Comparison of ENCODE assay signal across 13 cellular contexts in genomic region chr9:133276001-133276884, GRCh38. TPM values are rescaled to one million over a fixed set of nuclear protein-coding genes. Genes with fewer than 3 reads are reported as not detected.
DNase-seq lines count a peak whose midpoint lies in the region; ATAC-seq and TF ChIP-seq lines count a peak whose summit lies in the region.
"Had no signal": no experiment of that assay in that cellular context is flagged by ENCODE, and none has a peak within 500 bp of the region (broad histone marks: within the 10 kb centered on the region; RNA-seq: fewer than 3 reads in every experiment).

No MANE protein-coding gene starts in this region.

- no peak overlapping the region for H3K27ac ChIP-seq in esophagus muscularis mucosa (replicated peaks in 1 of 4)

- H3K27me3 Mint-ChIP-seq in activated naive CD4-positive, alpha-beta T cell treated with anti-CD3 and anti-CD28 coated beads, Interleukin-2, amount 50 U/mL, for 24 hours: peaks cover 31% of the 10 kb centered on the region
- H3K27me3 Mint-ChIP-seq in neural crest cell (ENCODE audit: low read depth) (peaks cover 81% of the 10 kb centered on the region), type B pancreatic cell (peaks cover 64% of the 10 kb centered on the region)
- H3K27me3 Mint-ChIP-seq in natural killer cell treated with Interleukin-12 subunit alpha and Interleukin-12 subunit beta and Interleukin-15 and Interleukin-18, amount 100 ng/mL, for 72 hours: peaks cover 25 to 37% of the 10 kb centered on the region in 2 donors

- no peak for DNase-seq in activated naive CD4-positive, alpha-beta T cell treated with anti-CD3 and anti-CD28 coated beads, Interleukin-2, amount 50 U/mL, for 72 hours (ENCODE audit: low spot score in 2 of 2)
- peak; percentile 19 for DNase-seq in esophagus muscularis mucosa (ENCODE audit: extremely low spot score)
- no peak for DNase-seq in neural crest cell (ENCODE audit: low read depth, low spot score)
- DNase-seq in type B pancreatic cell (ENCODE audit: extremely low spot score, unreplicated experiment): peak; percentile 34
- no peak for DNase-seq in GM20000 (ENCODE audit: low spot score)
- DNase-seq in natural killer cell treated with Interleukin-12 subunit alpha and Interleukin-12 subunit beta and Interleukin-15 and Interleukin-18, amount 100 ng/mL, for 72 hours (ENCODE audit: low spot score): no peak
- DNase-seq in stimulated activated CD8-positive, alpha-beta memory T cell treated with anti-CD3 and anti-CD28 coated beads, Interleukin-4, amount 100 ng/mL, for 48 hours: no peak
- DNase-seq: activated effector memory CD4-positive, alpha-beta T cell treated with Interleukin-2 at 50 U/mL for 16 hours; foreskin fibroblast; NCI-H1048; NCI-H526; SIG-M5 had no signal

- peak overlapping the region; percentile 51 to 59 (median 53) for H3K4me3 ChIP-seq in esophagus muscularis mucosa

- H3K4me3 Mint-ChIP-seq in activated naive CD4-positive, alpha-beta T cell treated with anti-CD3 and anti-CD28 coated beads, Interleukin-2, amount 50 U/mL, for 24 hours: peak overlapping the region; percentile 26
- H3K4me3 Mint-ChIP-seq in neural crest cell (peak overlapping the region; percentile 44), type B pancreatic cell (peak overlapping the region; percentile 82)
- H3K4me3 Mint-ChIP-seq in natural killer cell treated with Interleukin-12 subunit alpha and Interleukin-12 subunit beta and Interleukin-15 and Interleukin-18, amount 100 ng/mL, for 72 hours: no peak overlapping the region

- no peaks in the 10 kb centered on the region for H3K9me3 ChIP-seq in esophagus muscularis mucosa

- H3K9me3 Mint-ChIP-seq in activated naive CD4-positive, alpha-beta T cell treated with anti-CD3 and anti-CD28 coated beads, Interleukin-2, amount 50 U/mL, for 24 hours: no peaks in the 10 kb centered on the region
- H3K9me3 Mint-ChIP-seq in activated naive CD4-positive, alpha-beta T cell treated with anti-CD3 and anti-CD28 coated beads, Interleukin-2, amount 50 U/mL, for 72 hours: no peaks in the 10 kb centered on the region
- H3K9me3 Mint-ChIP-seq in neural crest cell: peaks cover 2% of the 10 kb centered on the region
- no peaks in the 10 kb centered on the region for H3K9me3 Mint-ChIP-seq in type B pancreatic cell
- H3K9me3 Mint-ChIP-seq in natural killer cell treated with Interleukin-12 subunit alpha and Interleukin-12 subunit beta and Interleukin-15 and Interleukin-18, amount 100 ng/mL, for 72 hours: no peaks in the 10 kb centered on the region

- no peaks in the 10 kb centered on the region for H3K36me3 Mint-ChIP-seq in activated naive CD4-positive, alpha-beta T cell treated with anti-CD3 and anti-CD28 coated beads, Interleukin-2, amount 50 U/mL, for 24 hours
- peaks cover 5% of the 10 kb centered on the region in 2 donors for H3K36me3 Mint-ChIP-seq in activated naive CD4-positive, alpha-beta T cell treated with anti-CD3 and anti-CD28 coated beads, Interleukin-2, amount 50 U/mL, for 72 hours
- no peaks in the 10 kb centered on the region for H3K36me3 Mint-ChIP-seq in neural crest cell (ENCODE audit: low read depth)
- no peaks in the 10 kb centered on the region for H3K36me3 Mint-ChIP-seq in type B pancreatic cell
- H3K36me3 Mint-ChIP-seq in natural killer cell treated with Interleukin-12 subunit alpha and Interleukin-12 subunit beta and Interleukin-15 and Interleukin-18, amount 100 ng/mL, for 72 hours: no peaks in the 10 kb centered on the region

- TF ChIP-seq POLR2A in esophagus muscularis mucosa (IDR thresholded peaks at IDR 0.05; ENCODE audit: low read depth): no peak

- no peak overlapping the region for H3K27ac Mint-ChIP-seq in activated naive CD4-positive, alpha-beta T cell treated with anti-CD3 and anti-CD28 coated beads, Interleukin-2, amount 50 U/mL, for 24 hours
- no peak overlapping the region for H3K27ac Mint-ChIP-seq in activated naive CD4-positive, alpha-beta T cell treated with anti-CD3 and anti-CD28 coated beads, Interleukin-2, amount 50 U/mL, for 72 hours
- H3K27ac Mint-ChIP-seq in neural crest cell (ENCODE audit: unreplicated experiment): no peak overlapping the region
- H3K27ac Mint-ChIP-seq in type B pancreatic cell: no peak overlapping the region
- H3K27ac Mint-ChIP-seq in natural killer cell treated with Interleukin-12 subunit alpha and Interleukin-12 subunit beta and Interleukin-15 and Interleukin-18, amount 100 ng/mL, for 72 hours: no peak overlapping the region

- ATAC-seq in activated naive CD4-positive, alpha-beta T cell treated with anti-CD3 and anti-CD28 coated beads, Interleukin-2, amount 50 U/mL, for 72 hours: no peak
- ATAC-seq in natural killer cell treated with Interleukin-12 subunit alpha and Interleukin-12 subunit beta and Interleukin-15 and Interleukin-18, amount 100 ng/mL, for 72 hours: no peak

- WGBS in esophagus muscularis mucosa: 72% methylated on average over 18 of the region's 33 CpGs

- TF ChIP-seq EP300 in esophagus muscularis mucosa (IDR thresholded peaks at IDR 0.05): no peak

- peaks cover 0 to 13% (median 12%) of the 10 kb centered on the region in 4 donors for H3K4me1 ChIP-seq in esophagus muscularis mucosa

- intact Hi-C loops in esophagus muscularis mucosa (cut with DNase I): no loop called here

- H3K4me1 Mint-ChIP-seq in activated naive CD4-positive, alpha-beta T cell treated with anti-CD3 and anti-CD28 coated beads, Interleukin-2, amount 50 U/mL, for 24 hours: peaks cover 3% of the 10 kb centered on the region
- H3K4me1 Mint-ChIP-seq in neural crest cell (no peaks in the 10 kb centered on the region), type B pancreatic cell (ENCODE audit: unreplicated experiment) (peaks cover 7% of the 10 kb centered on the region)
- peaks cover 4 to 5% of the 10 kb centered on the region in 2 donors for H3K4me1 Mint-ChIP-seq in natural killer cell treated with Interleukin-12 subunit alpha and Interleukin-12 subunit beta and Interleukin-15 and Interleukin-18, amount 100 ng/mL, for 72 hours (ENCODE audit: low read depth in 2 of 2)

- H3K36me3 ChIP-seq in esophagus muscularis mucosa: no peaks in the 10 kb centered on the region

- TF ChIP-seq CTCF in esophagus muscularis mucosa (IDR thresholded peaks at IDR 0.05): no peak
- TF ChIP-seq CTCF in neural crest cell (conservative IDR thresholded peaks at IDR 0.05): no peak
- no peak for TF ChIP-seq CTCF in type B pancreatic cell (conservative IDR thresholded peaks at IDR 0.05)
- TF ChIP-seq CTCF in GM20000 (IDR thresholded peaks at IDR 0.05; ENCODE audit: extremely low read depth, missing control alignments): no peak

- H3K27me3 ChIP-seq in esophagus muscularis mucosa: peaks cover 0 to 75% (median 15%) of the 10 kb centered on the region in 4 donors

RNA-seq across cellular contexts. Expression of gene ABO, which starts 1.2 kb away (rescaled TPM):
- total RNA-seq in activated naive CD4-positive, alpha-beta T cell treated with anti-CD3 and anti-CD28 coated beads, Interleukin-2, amount 50 U/mL, for 72 hours: not detected
- 1 to 10 TPM in 2 of 4 donors, under 1 TPM in 2; 0.33 to 3.8 (median 1.2) TPM for total RNA-seq in esophagus muscularis mucosa
- 0.11 and 0.40 TPM in 2 replicates for total RNA-seq in neural crest cell
- 3.7 and 5.6 TPM in 2 replicates for total RNA-seq in type B pancreatic cell (ENCODE audit: low replicate concordance)
- total RNA-seq in natural killer cell treated with Interleukin-12 subunit alpha and Interleukin-12 subunit beta and Interleukin-15 and Interleukin-18, amount 100 ng/mL, for 72 hours: under 1 TPM; 0.25 to 0.69 TPM

RNA-seq across cellular contexts. Expression of gene SURF6, which starts 59.7 kb away (rescaled TPM):
- total RNA-seq in activated naive CD4-positive, alpha-beta T cell treated with anti-CD3 and anti-CD28 coated beads, Interleukin-2, amount 50 U/mL, for 72 hours: 10 to 100 TPM; 10.7 to 22.0 TPM
- 10 to 100 TPM; 15.0 to 36.2 (median 27.5) TPM for total RNA-seq in esophagus muscularis mucosa
- 22.4 and 23.9 TPM in 2 replicates for total RNA-seq in neural crest cell
- total RNA-seq in type B pancreatic cell (ENCODE audit: low replicate concordance): 24.9 and 26.5 TPM in 2 replicates
- total RNA-seq in natural killer cell treated with Interleukin-12 subunit alpha and Interleukin-12 subunit beta and Interleukin-15 and Interleukin-18, amount 100 ng/mL, for 72 hours: 10 to 100 TPM; 11.5 to 23.9 TPM

Comparison
In these comparisons a context has a peak if more than half of its experiments do, and no peak if none do; other contexts are left out.
1. DNase-seq: peak in esophagus muscularis mucosa (single experiment) and type B pancreatic cell (single experiment); none in activated naive CD4-positive, alpha-beta T cell treated with anti-CD3 and anti-CD28 coated beads, Interleukin-2, amount 50 U/mL, for 72 hours (0 of 2), neural crest cell (single experiment), GM20000 (single experiment), natural killer cell treated with Interleukin-12 subunit alpha and Interleukin-12 subunit beta and Interleukin-15 and Interleukin-18, amount 100 ng/mL, for 72 hours (single experiment) and stimulated activated CD8-positive, alpha-beta memory T cell treated with anti-CD3 and anti-CD28 coated beads, Interleukin-4, amount 100 ng/mL, for 48 hours (single experiment).